1 cellular context compared by ENCODE assay signal in the genomic region with DNA sequence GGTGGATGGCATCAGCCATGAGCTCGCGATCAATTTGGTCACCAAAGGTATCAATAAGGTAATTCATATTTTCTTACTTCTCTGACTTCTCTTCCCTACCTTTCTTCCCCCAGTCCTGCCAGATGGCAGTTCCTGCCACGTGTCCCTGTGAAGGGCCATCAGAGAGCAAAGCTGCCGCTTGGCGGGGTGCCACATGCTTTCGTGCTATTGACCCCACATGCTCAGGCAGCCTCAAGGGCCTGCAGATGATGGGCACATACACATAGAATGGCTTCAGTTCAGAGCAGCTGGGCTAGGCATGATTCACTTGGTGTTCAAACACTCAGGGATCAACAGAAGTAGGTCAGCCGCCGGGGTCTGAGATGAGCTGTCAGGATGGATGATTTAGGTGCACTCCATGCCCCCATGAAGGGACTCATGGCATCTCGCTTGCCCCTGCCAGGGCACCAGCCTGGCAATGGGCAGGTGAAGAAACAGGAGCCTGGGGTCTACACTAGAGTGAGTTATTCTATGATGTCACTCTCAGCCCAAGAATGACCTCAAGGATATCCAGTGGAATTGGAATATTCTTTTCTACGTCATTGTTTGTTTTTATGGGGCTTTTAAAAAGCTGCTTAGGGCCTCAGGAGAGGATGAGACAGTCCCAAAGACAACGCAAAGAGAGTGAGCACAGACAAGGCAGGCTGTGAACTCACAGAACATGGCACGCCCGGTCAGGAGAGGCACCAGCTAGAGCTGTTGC.
TF ChIP-seq lines count a peak whose summit lies in the region.

No MANE protein-coding gene starts in this region.

TF ChIP-seq in HepG2, 621 proteins besides CTCF, POLR2A, EP300 and RAD21 (continued from another document and continues in another):
- TF ChIP-seq TFDP2 (CRISPR knock-in tag; IDR thresholded peaks at IDR 0.05) = no peak
- no peak for TF ChIP-seq ZNF207 (IDR thresholded peaks at IDR 0.05; ENCODE audit: borderline replicate concordance)
- TF ChIP-seq SIN3A (IDR thresholded peaks at IDR 0.05; ENCODE audit: borderline replicate concordance, low read depth, low read length) = peak; percentile 37; the same call in 1 of the 2 replicates
- TF ChIP-seq SP1 (IDR thresholded peaks at IDR 0.05) = no peak
- no peak for TF ChIP-seq SP1 (CRISPR knock-in tag; IDR thresholded peaks at IDR 0.05)
- TF ChIP-seq MTA1 (CRISPR knock-in tag; IDR thresholded peaks at IDR 0.05; ENCODE audit: borderline replicate concordance) = peak; percentile 42; the same call in 1 of the 2 replicates
- peak; percentile 63; the same call in 1 of the 2 replicates for TF ChIP-seq RNF2 (conservative IDR thresholded peaks at IDR 0.05; ENCODE audit: low read depth)
- no peak for TF ChIP-seq SOX5 (CRISPR knock-in tag; IDR thresholded peaks at IDR 0.05; ENCODE audit: borderline replicate concordance)
- no peak for TF ChIP-seq SAFB2 (CRISPR knock-in tag; IDR thresholded peaks at IDR 0.05; ENCODE audit: borderline replicate concordance, low read depth)
- TF ChIP-seq SP2 (CRISPR knock-in tag; IDR thresholded peaks at IDR 0.05) = no peak
- TF ChIP-seq SYNCRIP (IDR thresholded peaks at IDR 0.05; ENCODE audit: insufficient read depth, low read depth, low read length) = no peak
- peak; percentile 40; the same call in 1 of the 2 replicates for TF ChIP-seq HIVEP1 (CRISPR knock-in tag; IDR thresholded peaks at IDR 0.05)
- TF ChIP-seq ZBTB21 (CRISPR knock-in tag; IDR thresholded peaks at IDR 0.05) = peak; percentile 75
- TF ChIP-seq, protein P1, sequence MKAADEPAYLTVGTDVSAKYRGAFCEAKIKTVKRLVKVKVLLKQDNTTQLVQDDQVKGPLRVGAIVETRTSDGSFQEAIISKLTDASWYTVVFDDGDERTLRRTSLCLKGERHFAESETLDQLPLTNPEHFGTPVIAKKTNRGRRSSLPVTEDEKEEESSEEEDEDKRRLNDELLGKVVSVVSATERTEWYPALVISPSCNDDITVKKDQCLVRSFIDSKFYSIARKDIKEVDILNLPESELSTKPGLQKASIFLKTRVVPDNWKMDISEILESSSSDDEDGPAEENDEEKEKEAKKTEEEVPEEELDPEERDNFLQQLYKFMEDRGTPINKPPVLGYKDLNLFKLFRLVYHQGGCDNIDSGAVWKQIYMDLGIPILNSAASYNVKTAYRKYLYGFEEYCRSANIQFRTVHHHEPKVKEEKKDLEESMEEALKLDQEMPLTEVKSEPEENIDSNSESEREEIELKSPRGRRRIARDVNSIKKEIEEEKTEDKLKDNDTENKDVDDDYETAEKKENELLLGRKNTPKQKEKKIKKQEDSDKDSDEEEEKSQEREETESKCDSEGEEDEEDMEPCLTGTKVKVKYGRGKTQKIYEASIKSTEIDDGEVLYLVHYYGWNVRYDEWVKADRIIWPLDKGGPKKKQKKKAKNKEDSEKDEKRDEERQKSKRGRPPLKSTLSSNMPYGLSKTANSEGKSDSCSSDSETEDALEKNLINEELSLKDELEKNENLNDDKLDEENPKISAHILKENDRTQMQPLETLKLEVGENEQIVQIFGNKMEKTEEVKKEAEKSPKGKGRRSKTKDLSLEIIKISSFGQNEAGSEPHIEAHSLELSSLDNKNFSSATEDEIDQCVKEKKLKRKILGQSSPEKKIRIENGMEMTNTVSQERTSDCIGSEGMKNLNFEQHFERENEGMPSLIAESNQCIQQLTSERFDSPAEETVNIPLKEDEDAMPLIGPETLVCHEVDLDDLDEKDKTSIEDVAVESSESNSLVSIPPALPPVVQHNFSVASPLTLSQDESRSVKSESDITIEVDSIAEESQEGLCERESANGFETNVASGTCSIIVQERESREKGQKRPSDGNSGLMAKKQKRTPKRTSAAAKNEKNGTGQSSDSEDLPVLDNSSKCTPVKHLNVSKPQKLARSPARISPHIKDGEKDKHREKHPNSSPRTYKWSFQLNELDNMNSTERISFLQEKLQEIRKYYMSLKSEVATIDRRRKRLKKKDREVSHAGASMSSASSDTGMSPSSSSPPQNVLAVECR (CRISPR knock-in tag; IDR thresholded peaks at IDR 0.05; ENCODE audit: borderline replicate concordance) = no peak; the same call in 1 of the 2 replicates
- no peak for TF ChIP-seq BCLAF1 (IDR thresholded peaks at IDR 0.05)
- no peak for TF ChIP-seq ZNF777 (CRISPR knock-in tag; IDR thresholded peaks at IDR 0.05)
- no peak for TF ChIP-seq ZNF460 (CRISPR knock-in tag; IDR thresholded peaks at IDR 0.05; ENCODE audit: borderline replicate concordance)
- no peak for TF ChIP-seq ZBTB2 (CRISPR knock-in tag; IDR thresholded peaks at IDR 0.05; ENCODE audit: low read depth)
- TF ChIP-seq ZNF160 (CRISPR knock-in tag; IDR thresholded peaks at IDR 0.05) = no peak
- peak; percentile 72 for TF ChIP-seq GATAD2A (CRISPR knock-in tag; IDR thresholded peaks at IDR 0.05)
- TF ChIP-seq, protein P2, sequence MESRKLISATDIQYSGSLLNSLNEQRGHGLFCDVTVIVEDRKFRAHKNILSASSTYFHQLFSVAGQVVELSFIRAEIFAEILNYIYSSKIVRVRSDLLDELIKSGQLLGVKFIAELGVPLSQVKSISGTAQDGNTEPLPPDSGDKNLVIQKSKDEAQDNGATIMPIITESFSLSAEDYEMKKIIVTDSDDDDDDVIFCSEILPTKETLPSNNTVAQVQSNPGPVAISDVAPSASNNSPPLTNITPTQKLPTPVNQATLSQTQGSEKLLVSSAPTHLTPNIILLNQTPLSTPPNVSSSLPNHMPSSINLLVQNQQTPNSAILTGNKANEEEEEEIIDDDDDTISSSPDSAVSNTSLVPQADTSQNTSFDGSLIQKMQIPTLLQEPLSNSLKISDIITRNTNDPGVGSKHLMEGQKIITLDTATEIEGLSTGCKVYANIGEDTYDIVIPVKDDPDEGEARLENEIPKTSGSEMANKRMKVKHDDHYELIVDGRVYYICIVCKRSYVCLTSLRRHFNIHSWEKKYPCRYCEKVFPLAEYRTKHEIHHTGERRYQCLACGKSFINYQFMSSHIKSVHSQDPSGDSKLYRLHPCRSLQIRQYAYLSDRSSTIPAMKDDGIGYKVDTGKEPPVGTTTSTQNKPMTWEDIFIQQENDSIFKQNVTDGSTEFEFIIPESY (CRISPR knock-in tag; IDR thresholded peaks at IDR 0.05) = peak; percentile 95
- 0 out of 2 replicates have a peak, but pooled peaks have one; percentile 14 for TF ChIP-seq SMAD3 (CRISPR knock-in tag; IDR thresholded peaks at IDR 0.05)
- TF ChIP-seq ZNF878 (CRISPR knock-in tag; IDR thresholded peaks at IDR 0.05) = no peak
- TF ChIP-seq CEBPB (IDR thresholded peaks at IDR 0.05; ENCODE audit: borderline replicate concordance, low read depth, low read length) = no peak
- TF ChIP-seq LBX2 (CRISPR knock-in tag; IDR thresholded peaks at IDR 0.05; ENCODE audit: borderline replicate concordance) = no peak
- TF ChIP-seq ZNF652 (CRISPR knock-in tag; IDR thresholded peaks at IDR 0.05; ENCODE audit: borderline replicate concordance, low read depth) = no peak
- TF ChIP-seq, protein P3, sequence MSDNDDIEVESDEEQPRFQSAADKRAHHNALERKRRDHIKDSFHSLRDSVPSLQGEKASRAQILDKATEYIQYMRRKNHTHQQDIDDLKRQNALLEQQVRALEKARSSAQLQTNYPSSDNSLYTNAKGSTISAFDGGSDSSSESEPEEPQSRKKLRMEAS (IDR thresholded peaks at IDR 0.05) = peak; percentile 85
- TF ChIP-seq ZNF761 (CRISPR knock-in tag; conservative IDR thresholded peaks at IDR 0.05) = no peak
- no peak for TF ChIP-seq RBM22 (optimal IDR thresholded peaks at IDR 0.05; ENCODE audit: low read length)
- TF ChIP-seq ZNF83 (CRISPR knock-in tag; IDR thresholded peaks at IDR 0.05; ENCODE audit: borderline replicate concordance) = 0 out of 2 replicates have a peak, but pooled peaks have one; percentile 41
- TF ChIP-seq ZNF354B (CRISPR knock-in tag; IDR thresholded peaks at IDR 0.05) = no peak
- TF ChIP-seq, protein P4, sequence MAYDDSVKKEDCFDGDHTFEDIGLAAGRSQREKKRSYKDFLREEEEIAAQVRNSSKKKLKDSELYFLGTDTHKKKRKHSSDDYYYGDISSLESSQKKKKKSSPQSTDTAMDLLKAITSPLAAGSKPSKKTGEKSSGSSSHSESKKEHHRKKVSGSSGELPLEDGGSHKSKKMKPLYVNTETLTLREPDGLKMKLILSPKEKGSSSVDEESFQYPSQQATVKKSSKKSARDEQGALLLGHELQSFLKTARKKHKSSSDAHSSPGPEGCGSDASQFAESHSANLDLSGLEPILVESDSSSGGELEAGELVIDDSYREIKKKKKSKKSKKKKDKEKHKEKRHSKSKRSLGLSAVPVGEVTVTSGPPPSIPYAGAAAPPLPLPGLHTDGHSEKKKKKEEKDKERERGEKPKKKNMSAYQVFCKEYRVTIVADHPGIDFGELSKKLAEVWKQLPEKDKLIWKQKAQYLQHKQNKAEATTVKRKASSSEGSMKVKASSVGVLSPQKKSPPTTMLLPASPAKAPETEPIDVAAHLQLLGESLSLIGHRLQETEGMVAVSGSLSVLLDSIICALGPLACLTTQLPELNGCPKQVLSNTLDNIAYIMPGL (CRISPR knock-in tag; IDR thresholded peaks at IDR 0.05; ENCODE audit: borderline replicate concordance in 1 of 2, low read depth in 1 of 2) = no peak
- no peak for TF ChIP-seq MZF1 (CRISPR knock-in tag; IDR thresholded peaks at IDR 0.05; ENCODE audit: borderline replicate concordance)
- TF ChIP-seq POLR2AphosphoS2 (IDR thresholded peaks at IDR 0.05; ENCODE audit: low read depth, low read length) = no peak
- TF ChIP-seq, protein P5, sequence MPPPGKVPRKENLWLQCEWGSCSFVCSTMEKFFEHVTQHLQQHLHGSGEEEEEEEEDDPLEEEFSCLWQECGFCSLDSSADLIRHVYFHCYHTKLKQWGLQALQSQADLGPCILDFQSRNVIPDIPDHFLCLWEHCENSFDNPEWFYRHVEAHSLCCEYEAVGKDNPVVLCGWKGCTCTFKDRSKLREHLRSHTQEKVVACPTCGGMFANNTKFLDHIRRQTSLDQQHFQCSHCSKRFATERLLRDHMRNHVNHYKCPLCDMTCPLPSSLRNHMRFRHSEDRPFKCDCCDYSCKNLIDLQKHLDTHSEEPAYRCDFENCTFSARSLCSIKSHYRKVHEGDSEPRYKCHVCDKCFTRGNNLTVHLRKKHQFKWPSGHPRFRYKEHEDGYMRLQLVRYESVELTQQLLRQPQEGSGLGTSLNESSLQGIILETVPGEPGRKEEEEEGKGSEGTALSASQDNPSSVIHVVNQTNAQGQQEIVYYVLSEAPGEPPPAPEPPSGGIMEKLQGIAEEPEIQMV (CRISPR knock-in tag; IDR thresholded peaks at IDR 0.05; ENCODE audit: low read depth) = no peak
- TF ChIP-seq ZNF17 (CRISPR knock-in tag; IDR thresholded peaks at IDR 0.05) = no peak
- 0 out of 2 replicates have a peak, but pooled peaks have one; percentile 18 for TF ChIP-seq ZNF225 (CRISPR knock-in tag; IDR thresholded peaks at IDR 0.05)
- no peak for TF ChIP-seq TRIM24 (CRISPR knock-in tag; IDR thresholded peaks at IDR 0.05)
- TF ChIP-seq ETV5 (CRISPR knock-in tag; IDR thresholded peaks at IDR 0.05; ENCODE audit: borderline replicate concordance) = peak; percentile 19; the same call in 1 of the 2 replicates
- TF ChIP-seq NRL (CRISPR knock-in tag; IDR thresholded peaks at IDR 0.05; ENCODE audit: borderline replicate concordance) = peak; percentile 45; the same call in 1 of the 2 replicates
- TF ChIP-seq, protein P6, sequence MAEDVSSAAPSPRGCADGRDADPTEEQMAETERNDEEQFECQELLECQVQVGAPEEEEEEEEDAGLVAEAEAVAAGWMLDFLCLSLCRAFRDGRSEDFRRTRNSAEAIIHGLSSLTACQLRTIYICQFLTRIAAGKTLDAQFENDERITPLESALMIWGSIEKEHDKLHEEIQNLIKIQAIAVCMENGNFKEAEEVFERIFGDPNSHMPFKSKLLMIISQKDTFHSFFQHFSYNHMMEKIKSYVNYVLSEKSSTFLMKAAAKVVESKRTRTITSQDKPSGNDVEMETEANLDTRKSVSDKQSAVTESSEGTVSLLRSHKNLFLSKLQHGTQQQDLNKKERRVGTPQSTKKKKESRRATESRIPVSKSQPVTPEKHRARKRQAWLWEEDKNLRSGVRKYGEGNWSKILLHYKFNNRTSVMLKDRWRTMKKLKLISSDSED (CRISPR knock-in tag; IDR thresholded peaks at IDR 0.05) = no peak
